ENCODE assay signal across 9 cellular contexts in the genomic region with DNA sequence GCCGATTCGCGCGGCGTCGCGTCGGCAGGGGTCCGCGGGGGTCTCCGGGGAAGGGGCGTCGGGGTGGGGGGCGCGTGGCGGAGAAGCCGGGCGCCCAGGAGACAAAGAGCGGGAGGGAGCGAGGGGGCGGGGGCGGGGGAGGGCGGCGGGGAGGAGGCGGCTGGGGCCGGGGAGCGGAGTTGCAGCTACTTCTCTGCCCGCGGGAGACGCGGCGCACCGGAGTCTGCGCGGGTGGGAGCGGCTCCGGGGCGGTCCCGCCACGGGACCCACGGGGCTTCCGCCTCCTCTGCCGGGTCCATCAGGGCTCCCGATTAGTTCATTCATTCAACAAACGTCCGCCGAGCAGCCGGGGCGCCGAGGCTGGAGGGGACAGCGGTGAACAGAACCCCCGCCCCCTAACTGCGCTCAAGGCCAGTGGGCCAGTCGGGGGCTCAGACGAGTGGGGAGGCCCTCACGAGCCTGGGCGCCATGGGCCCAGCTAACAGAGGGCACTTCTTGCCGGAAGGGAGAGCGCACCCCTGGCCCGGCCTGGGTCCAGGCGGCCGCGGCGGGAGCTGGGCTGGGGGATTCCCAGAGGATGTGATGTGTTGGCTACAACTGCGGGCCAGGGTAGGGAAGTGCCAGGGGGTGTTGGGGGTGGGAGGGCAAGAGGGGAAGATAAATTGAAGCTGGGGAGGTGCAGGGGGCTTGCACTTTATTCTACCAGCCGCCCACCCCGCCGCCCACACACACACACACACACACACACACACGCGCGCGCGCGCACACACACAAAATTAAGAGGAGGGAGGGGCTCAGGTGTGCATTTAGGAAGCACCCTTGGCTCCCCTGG. TPM values are rescaled to one million over a fixed set of nuclear protein-coding genes. Genes with fewer than 3 reads are reported as not detected.
DNase-seq lines count a peak whose midpoint lies in the region; ATAC-seq and TF ChIP-seq lines count a peak whose summit lies in the region.
"Had no signal": no experiment of that assay in that cellular context is flagged by ENCODE, and none has a peak within 500 bp of the region (broad histone marks: within the 10 kb centered on the region; RNA-seq: fewer than 3 reads in every experiment).

TSS of gene SAMD14 (minus strand) at position 215 of the 832 bp plus-strand sequence. CDS start 5,201 bp downstream, outside the sequence.

- intact Hi-C loops in prostate gland (cut with DNase I), result no loop called here

- H3K36me3 ChIP-seq in prostate gland, result peaks cover 0 to 3% of the 10 kb centered on the region in 2 donors

- 8% methylated on average over 56 of the region's 74 CpGs for WGBS in prostate gland

- peak; percentile 53 for DNase-seq in CD1c-positive myeloid dendritic cell (ENCODE audit: extremely low spot score)
- DNase-seq in glutamatergic neuron, result peak; percentile 67
- DNase-seq in prostate gland (ENCODE audit: low spot score), result no peak
- no peak for DNase-seq in SK-N-DZ (ENCODE audit: low spot score)
- no peak for DNase-seq in NK-92 (lab: John Stamatoyannopoulos, UW; ENCODE audit: unreplicated experiment)
- no peak for DNase-seq in COR-L47 (lab: John Stamatoyannopoulos, UW)

- H3K27me3 ChIP-seq in prostate gland (replicated peaks; ENCODE audit: insufficient read depth), result peaks cover 5% of the 10 kb centered on the region

- TF ChIP-seq CTCF in glutamatergic neuron (IDR thresholded peaks at IDR 0.05; ENCODE audit: partially characterized antibody, unreplicated experiment), result no peak
- TF ChIP-seq CTCF in prostate gland (IDR thresholded peaks at IDR 0.05), result no peak

- peaks cover 5% of the 10 kb centered on the region for H3K27me3 Mint-ChIP-seq in activated T-helper 17 cell treated with anti-CD3 and anti-CD28 coated beads, Interleukin-2, amount 50 U/mL, for 72 hours
- peaks cover 22% of the 10 kb centered on the region for H3K27me3 Mint-ChIP-seq in glutamatergic neuron (ENCODE audit: unreplicated experiment)

- H3K27ac Mint-ChIP-seq in activated T-helper 17 cell treated with anti-CD3 and anti-CD28 coated beads, Interleukin-2, amount 50 U/mL, for 72 hours, result peak within 1 kb of the TSS; percentile 26
- H3K27ac Mint-ChIP-seq in glutamatergic neuron (ENCODE audit: unreplicated experiment), result peak within 1 kb of the TSS; percentile 99

- H3K4me3 ChIP-seq in prostate gland, result peak within 1 kb of the TSS; percentile 35 to 49

- TF ChIP-seq POLR2A in prostate gland (IDR thresholded peaks at IDR 0.05), result no peak

- peaks cover 23% of the 10 kb centered on the region for H3K4me1 Mint-ChIP-seq in activated T-helper 17 cell treated with anti-CD3 and anti-CD28 coated beads, Interleukin-2, amount 50 U/mL, for 72 hours
- H3K4me1 Mint-ChIP-seq in glutamatergic neuron (ENCODE audit: low read depth, unreplicated experiment), result peaks cover 26% of the 10 kb centered on the region

- no peak within 1 kb of the TSS for H3K27ac ChIP-seq in prostate gland
- H3K27ac ChIP-seq: neutrophil had no signal

- peak; percentile 45 for ATAC-seq in HG02798 (IDR thresholded peaks at IDR 0.05; ENCODE audit: poor library complexity, unreplicated experiment)
- ATAC-seq in activated T-helper 17 cell treated with anti-CD3 and anti-CD28 coated beads, Interleukin-2, amount 50 U/mL, for 72 hours (replicated peaks), result peak; percentile 68

- H3K9me3 ChIP-seq in prostate gland, result no peaks in the 10 kb centered on the region
- H3K9me3 ChIP-seq: neutrophil had no signal

- H3K4me1 ChIP-seq in prostate gland (replicated peaks), result no peaks in the 10 kb centered on the region

- no peaks in the 10 kb centered on the region for H3K9me3 Mint-ChIP-seq in activated T-helper 17 cell treated with anti-CD3 and anti-CD28 coated beads, Interleukin-2, amount 50 U/mL, for 72 hours
- H3K9me3 Mint-ChIP-seq in glutamatergic neuron (ENCODE audit: unreplicated experiment), result peaks cover 13% of the 10 kb centered on the region

- peaks cover 10% of the 10 kb centered on the region for H3K36me3 Mint-ChIP-seq in activated T-helper 17 cell treated with anti-CD3 and anti-CD28 coated beads, Interleukin-2, amount 50 U/mL, for 72 hours (ENCODE audit: low read depth)
- H3K36me3 Mint-ChIP-seq in glutamatergic neuron (ENCODE audit: unreplicated experiment), result no peaks in the 10 kb centered on the region

- peak within 1 kb of the TSS; percentile 75 for H3K4me3 Mint-ChIP-seq in activated T-helper 17 cell treated with anti-CD3 and anti-CD28 coated beads, Interleukin-2, amount 50 U/mL, for 72 hours
- peak within 1 kb of the TSS; percentile 100 for H3K4me3 Mint-ChIP-seq in glutamatergic neuron (ENCODE audit: unreplicated experiment)

RNA-seq across cellular contexts. Expression of gene SAMD14, which starts in this region (rescaled TPM):
- 1 to 10 TPM in 1 of 2 donors, under 1 TPM in 1; 0.84 to 6.9 TPM for total RNA-seq in activated T-helper 17 cell treated with anti-CD3 and anti-CD28 coated beads, Interleukin-2, amount 50 U/mL, for 72 hours
- total RNA-seq in glutamatergic neuron (ENCODE audit: unreplicated experiment) (95.0 TPM), prostate gland (1 to 10 TPM; 2.5 to 7.4 TPM)
- polyA plus RNA-seq in SK-N-DZ (2014; cell fraction: cytosol; rRNA removed), result 24.3 and 33.6 TPM in 2 replicates
- 64.8 and 91.0 TPM in 2 replicates for polyA plus RNA-seq in SK-N-DZ (2014; cell fraction: nucleus; rRNA removed)

Comparison
In these comparisons a context has a peak if more than half of its experiments do, and no peak if none do; other contexts are left out.
1. RNA of gene SAMD14 (total RNA-seq): 95.0 TPM in glutamatergic neuron (single experiment); 2.5 to 7.4 TPM in prostate gland and 0.84 to 6.9 TPM in activated T-helper 17 cell treated with anti-CD3 and anti-CD28 coated beads, Interleukin-2, amount 50 U/mL, for 72 hours; every median in the first group is over 10 times any median in the second.
2. DNase-seq: peak in CD1c-positive myeloid dendritic cell (single experiment) and glutamatergic neuron (single experiment); none in prostate gland (single experiment), SK-N-DZ (single experiment), NK-92 (single experiment) and COR-L47 (single experiment).